In the genomic region with DNA sequence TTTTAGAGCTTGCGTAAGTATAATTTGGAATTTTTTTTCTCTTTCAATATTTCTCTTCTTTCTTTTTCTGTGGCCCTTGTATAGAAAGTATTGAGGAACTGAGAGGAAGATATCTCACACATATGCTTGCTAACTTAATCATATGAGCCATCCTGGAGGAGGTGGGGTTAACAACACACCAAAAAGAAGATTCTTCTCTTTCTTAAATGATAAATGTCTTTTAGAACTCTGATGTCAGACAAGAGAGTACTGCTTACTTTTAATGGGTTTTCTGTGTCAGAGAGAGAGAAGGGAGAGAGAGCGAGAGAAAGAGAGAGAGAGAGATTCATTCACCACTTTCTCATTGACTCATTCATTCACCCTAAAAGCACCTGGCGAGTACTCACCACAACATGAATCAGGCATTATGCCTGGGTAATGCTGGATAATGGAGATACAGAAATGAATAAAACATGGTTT, we compare ENCODE assay signal across 8 cellular contexts.
DNase-seq lines count a peak whose midpoint lies in the region; ATAC-seq and TF ChIP-seq lines count a peak whose summit lies in the region.

No MANE protein-coding gene starts in this region.

- in situ Hi-C loops in GM23248 (cut with MboI): no loop called here

- H3K9me3 ChIP-seq in GM23248 (ENCODE audit: low read depth): no peaks in the 10 kb centered on the region

- DNase-seq in GM23248 (peak; percentile 65), kidney epithelial cell (ENCODE audit: low read depth) (peak; percentile 58), NCI-H524 treated with DMSO at 0.1 percent for 48 hours (lab: John Stamatoyannopoulos, UW) (no peak), hypothalamus (lab: John Stamatoyannopoulos, UW) (no peak), EL (no peak), NCI-H774 (lab: John Stamatoyannopoulos, UW) (no peak)

- WGBS in GM23248 (ENCODE audit: low coverage in 1 of 2, low lambda C conversion rate in 2 of 2, missing lambda C conversion rate in 2 of 2), 2 experiments: 66 to 78% methylated on average over 3 of the region's 3 CpGs

- ATAC-seq in GM18867 (IDR thresholded peaks at IDR 0.05; ENCODE audit: unreplicated experiment): peak; percentile 63

- no peaks in the 10 kb centered on the region for H4K20me1 ChIP-seq in GM23248 (ENCODE audit: insufficient read depth)

- H3K9me2 ChIP-seq in GM23248 (ENCODE audit: insufficient read depth): no peaks in the 10 kb centered on the region

- H3K36me3 ChIP-seq in GM23248 (ENCODE audit: low read depth) (no peaks in the 10 kb centered on the region), kidney epithelial cell (ENCODE audit: control insufficient read depth, insufficient read depth, low read length) (no peaks in the 10 kb centered on the region)

- no peaks in the 10 kb centered on the region for H3K27me3 ChIP-seq in GM23248 (replicated peaks; ENCODE audit: insufficient read depth)
- no peaks in the 10 kb centered on the region for H3K27me3 ChIP-seq in kidney epithelial cell (ENCODE audit: control insufficient read depth, insufficient read depth, low read length)

- peaks cover 32 to 59% (median 50%) of the 10 kb centered on the region in 3 donors for H3K4me1 Mint-ChIP-seq in IgD-negative memory B cell

- peak overlapping the region in 2 of 4 donors; percentile 43 to 52 for H3K4me3 Mint-ChIP-seq in IgD-negative memory B cell

- no peak overlapping the region for H3K4me3 ChIP-seq in GM23248
- H3K4me3 ChIP-seq in kidney epithelial cell (ENCODE audit: low read depth, low read length): no peak overlapping the region

- H3K27ac Mint-ChIP-seq in IgD-negative memory B cell: peak overlapping the region; percentile 71 to 93 (median 76)

- H3K36me3 Mint-ChIP-seq in IgD-negative memory B cell: no peaks in the 10 kb centered on the region

- H3K27me3 Mint-ChIP-seq in IgD-negative memory B cell: peaks cover 2% of the 10 kb centered on the region

- H3K4me1 ChIP-seq in GM23248 (ENCODE audit: insufficient read depth): peaks cover 22% of the 10 kb centered on the region

- H3F3A ChIP-seq in GM23248 (ENCODE audit: insufficient read depth): peaks cover 24% of the 10 kb centered on the region

- no peak overlapping the region for H2AFZ ChIP-seq in GM23248

- no peak overlapping the region for H3K4me2 ChIP-seq in GM23248 (ENCODE audit: unreplicated experiment)

- no peak for TF ChIP-seq CTCF in kidney epithelial cell (IDR thresholded peaks at IDR 0.05; ENCODE audit: insufficient read depth, low read length, poor library complexity, severe bottlenecking)

- H3K79me2 ChIP-seq in GM23248 (ENCODE audit: insufficient read depth): no peaks in the 10 kb centered on the region

- peak overlapping the region; percentile 19; the same call in 1 of the 2 replicates for H3K27ac ChIP-seq in GM23248

- H3K9ac ChIP-seq in GM23248: no peak overlapping the region

- no peaks in the 10 kb centered on the region for H3K9me3 Mint-ChIP-seq in IgD-negative memory B cell

Comparison
In these comparisons a context has a peak if more than half of its experiments do, and no peak if none do; other contexts are left out.
1. DNase-seq: peak in GM23248 (single experiment) and kidney epithelial cell (single experiment); none in NCI-H524 treated with DMSO at 0.1 percent for 48 hours (single experiment), hypothalamus (0 of 51), EL (single experiment) and NCI-H774 (single experiment).